ENCODE assay signal across 8 cellular contexts in the genomic region with DNA sequence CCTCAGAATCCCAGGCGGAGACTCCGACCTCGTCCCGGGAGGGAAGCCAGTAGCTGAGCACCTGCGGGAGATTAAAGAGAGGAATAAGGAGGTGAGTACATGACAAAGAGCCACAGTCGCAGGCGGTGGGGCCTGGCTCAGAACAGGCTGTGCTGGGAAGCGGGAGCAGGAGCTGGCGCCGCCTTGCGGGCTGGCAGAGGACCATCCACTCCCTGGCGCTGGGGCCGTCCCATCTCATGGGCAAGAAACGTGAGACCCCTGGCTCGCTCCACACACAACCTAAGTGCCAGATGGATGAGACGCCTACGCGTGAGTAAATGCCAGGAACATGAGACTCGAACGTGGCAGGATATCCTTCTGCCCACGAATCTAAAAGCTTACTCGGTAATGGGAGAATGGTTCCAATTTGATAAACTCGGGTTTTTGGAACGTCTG. TPM values are rescaled to one million over a fixed set of nuclear protein-coding genes. Genes with fewer than 3 reads are reported as not detected.
A peak's percentile ranks its signal among the peaks of the same experiment; 100 is the strongest.
DNase-seq lines count a peak whose midpoint lies in the region; ATAC-seq and TF ChIP-seq lines count a peak whose summit lies in the region.

No MANE protein-coding gene starts in this region.

- no peaks in the 10 kb centered on the region for H3K9me3 ChIP-seq in H9 (ENCODE audit: control insufficient read depth, low read depth, low read length)

- H3T11ph ChIP-seq in H9 (ENCODE audit: low read length), result no peak overlapping the region

- POLR2A ChIA-PET in naive thymus-derived CD8-positive, alpha-beta T cell (lab: Charles Lee), result interaction anchor here (0.8 to 1.0 kb wide), 2 partner anchors 9 to 195 kb away, joined by 3 read pairs; no protein-coding TSS in a partner anchor

- H3K27ac Mint-ChIP-seq in H9, result peak overlapping the region in 2 of 3 experiments; percentile 78 to 81; a peak in 5 of 7 replicates
- peak overlapping the region in 1 of 10 donors; percentile 55 for H3K27ac Mint-ChIP-seq in naive thymus-derived CD8-positive, alpha-beta T cell

- H2AK5ac ChIP-seq in H9 (ENCODE audit: insufficient read length, low read length), result no peak overlapping the region

- WGBS in H9 (ENCODE audit: extremely low coverage, insufficient read length, low lambda C conversion rate), result no CpG with 5 or more reads among the region's 24 CpGs

- peak overlapping the region; percentile 32 to 73; a peak in 4 of 5 replicates for H3K4me3 Mint-ChIP-seq in H9
- H3K4me3 Mint-ChIP-seq in naive thymus-derived CD8-positive, alpha-beta T cell, result no peak overlapping the region

- H3K27me3 Mint-ChIP-seq in H9 (ENCODE audit: low read depth), result peaks cover 10% of the 10 kb centered on the region
- peaks cover 0 to under 1% (median 0%) of the 10 kb centered on the region in 5 donors for H3K27me3 Mint-ChIP-seq in naive thymus-derived CD8-positive, alpha-beta T cell

- DNase-seq in 8988T (peak; percentile 87), H9 (peak; percentile 99), SK-MEL-5 (ENCODE audit: low read depth, low spot score) (peak; percentile 58), fibroblast of mammary gland (ENCODE audit: low read depth) (peak; percentile 94)
- peak in 2 of 10 donors; percentile 3 to 27 for DNase-seq in naive thymus-derived CD8-positive, alpha-beta T cell

- H4K5ac ChIP-seq in H9 (ENCODE audit: insufficient read length, low read depth, low read length), result no peak overlapping the region

- H3K27me3 ChIP-seq in H9 (ENCODE audit: insufficient read depth, low read length), result no peaks in the 10 kb centered on the region

- H2AFZ ChIP-seq in H9 (ENCODE audit: low read length), result no peak overlapping the region

- H4K91ac ChIP-seq in H9 (ENCODE audit: insufficient read length, low read depth, low read length), result no peak overlapping the region

- H3K79me2 ChIP-seq in H9 (ENCODE audit: insufficient read depth, low read length), result no peaks in the 10 kb centered on the region

- no peak overlapping the region for H3K56ac ChIP-seq in H9 (ENCODE audit: insufficient read length, low read depth, low read length)

- no peaks in the 10 kb centered on the region for H3K79me1 ChIP-seq in H9 (ENCODE audit: insufficient read depth, low read depth, low read length, poor library complexity, severe bottlenecking)

- peak; percentile 57 to 85 for ATAC-seq in naive thymus-derived CD8-positive, alpha-beta T cell
- ATAC-seq in GM18861 (IDR thresholded peaks at IDR 0.05; ENCODE audit: unreplicated experiment) (no peak), HG02840 (IDR thresholded peaks at IDR 0.05; ENCODE audit: low FRiP score, unreplicated experiment) (no peak), GM18909 (IDR thresholded peaks at IDR 0.05; ENCODE audit: poor library complexity, unreplicated experiment) (no peak)

- H3K14ac ChIP-seq in H9 (ENCODE audit: insufficient read depth, low read length), result no peak overlapping the region

- no peak overlapping the region for H3K18ac ChIP-seq in H9 (ENCODE audit: insufficient read length, low read depth, low read length)

- no peak overlapping the region for H4K8ac ChIP-seq in H9 (replicated peaks; ENCODE audit: insufficient read length, low read depth, low read length)

- H2BK120ac ChIP-seq in H9 (ENCODE audit: low read depth, low read length, poor library complexity, severe bottlenecking), result no peak overlapping the region

- H4K20me1 ChIP-seq in H9 (ENCODE audit: control insufficient read depth, insufficient read depth, insufficient read length), result no peaks in the 10 kb centered on the region

- H3K23me2 ChIP-seq in H9 (ENCODE audit: insufficient read length, low read depth, low read length, poor library complexity, severe bottlenecking), result peaks cover 4% of the 10 kb centered on the region

- H3K9me3 Mint-ChIP-seq in H9, result no peaks in the 10 kb centered on the region
- H3K9me3 Mint-ChIP-seq in naive thymus-derived CD8-positive, alpha-beta T cell, result no peaks in the 10 kb centered on the region

- H3K4me1 ChIP-seq in H9 (ENCODE audit: insufficient read depth, low read length), result peaks cover 2% of the 10 kb centered on the region; the same call in 1 of the 2 replicates

- in situ Hi-C loops in SK-MEL-5 (cut with HindIII; ENCODE audit: low pct_unique_long_range_greater_than_20kb, low sequenced_read_pairs), result no loop called here

- no peak overlapping the region for H2BK20ac ChIP-seq in H9 (ENCODE audit: low read depth, low read length, poor library complexity, severe bottlenecking)

- no peak overlapping the region for H3K4me3 ChIP-seq in fibroblast of mammary gland (ENCODE audit: control insufficient read depth, low read depth, low read length)

- peak overlapping the region; percentile 3 for H3K4me2 ChIP-seq in H9 (ENCODE audit: insufficient read depth, insufficient read length, low read length)

- H3K23ac ChIP-seq in H9 (ENCODE audit: insufficient read length, low read depth, low read length), result no peak overlapping the region

- H3K4ac ChIP-seq in H9 (ENCODE audit: low read depth, low read length), result no peak overlapping the region

- peaks cover 22 to 37% of the 10 kb centered on the region in 2 experiments for H3K4me1 Mint-ChIP-seq in H9
- H3K4me1 Mint-ChIP-seq in naive thymus-derived CD8-positive, alpha-beta T cell, result peaks cover 9 to 28% (median 16%) of the 10 kb centered on the region in 4 donors

- H2BK5ac ChIP-seq in H9 (ENCODE audit: insufficient read length, low read length), result no peak overlapping the region

- H3K27ac ChIP-seq in H9 (ENCODE audit: insufficient read length, low read depth, low read length), result no peak overlapping the region

- no peak overlapping the region for H2BK15ac ChIP-seq in H9 (ENCODE audit: low read depth, low read length)

- H2BK12ac ChIP-seq in H9 (ENCODE audit: insufficient read length, low read depth, low read length), result no peak overlapping the region

- no peak overlapping the region for H3K9ac ChIP-seq in H9 (ENCODE audit: extremely low read depth, insufficient read length, low read length)

- H3K36me3 Mint-ChIP-seq in H9 (ENCODE audit: insufficient read depth in 1 of 3, low read depth in 3 of 3), result peaks cover 4 to 21% (median 17%) of the 10 kb centered on the region in 3 experiments; a peak in 6 of 7 replicates
- H3K36me3 Mint-ChIP-seq in naive thymus-derived CD8-positive, alpha-beta T cell, result peaks cover 0 to 4% (median 0%) of the 10 kb centered on the region in 3 donors

- TF ChIP-seq CTCF in H9 (conservative IDR thresholded peaks at IDR 0.05) (peak; percentile 95), fibroblast of mammary gland (conservative IDR thresholded peaks at IDR 0.05; ENCODE audit: control insufficient read depth, insufficient read depth, low read depth, low read length) (peak; percentile 80)

RNA-seq across cellular contexts. Expression of a gene that starts 6.3 kb away (rescaled TPM):
- total RNA-seq in H9 (2021), result 0.81 and 0.86 TPM in 2 replicates
- 0.53 TPM in 1 of 2 replicates, not detected in the other for total RNA-seq in SK-MEL-5 (2014; rRNA removed; shearing (Covaris generic))
- polyA plus RNA-seq in SK-MEL-5 (2015; cell fraction: cytosol; rRNA removed), result 1.1 and 2.3 TPM in 2 replicates
- 0.15 TPM in 1 of 2 replicates, not detected in the other for polyA plus RNA-seq in SK-MEL-5 (2015; cell fraction: nucleus; rRNA removed)
- not detected for total RNA-seq in naive thymus-derived CD8-positive, alpha-beta T cell
- polyA plus RNA-seq in naive thymus-derived CD8-positive, alpha-beta T cell, result not detected

RNA-seq across cellular contexts. Expression of a gene that starts 6.3 kb away (rescaled TPM):
- 51.5 and 60.0 TPM in 2 replicates for total RNA-seq in H9 (2021)
- total RNA-seq in SK-MEL-5 (2014; rRNA removed; shearing (Covaris generic)), result 22.8 and 23.0 TPM in 2 replicates
- 68.8 and 77.9 TPM in 2 replicates for polyA plus RNA-seq in SK-MEL-5 (2015; cell fraction: cytosol; rRNA removed)
- 156 and 217 TPM in 2 replicates for polyA plus RNA-seq in SK-MEL-5 (2015; cell fraction: nucleus; rRNA removed)
- 10 to 100 TPM; 57.0 to 65.6 TPM for total RNA-seq in naive thymus-derived CD8-positive, alpha-beta T cell
- polyA plus RNA-seq in naive thymus-derived CD8-positive, alpha-beta T cell, result 10 to 100 TPM in 2 of 3 donors, 1 to 10 TPM in 1; 7.2 to 20.7 (median 12.8) TPM

RNA-seq across cellular contexts. Expression of a gene that starts 14.5 kb away (rescaled TPM):
- total RNA-seq in H9 (2021), result 51.9 and 54.6 TPM in 2 replicates
- 16.2 and 16.3 TPM in 2 replicates for total RNA-seq in SK-MEL-5 (2014; rRNA removed; shearing (Covaris generic))
- polyA plus RNA-seq in SK-MEL-5 (2015; cell fraction: cytosol; rRNA removed), result 68.4 and 69.2 TPM in 2 replicates
- 79.0 and 98.9 TPM in 2 replicates for polyA plus RNA-seq in SK-MEL-5 (2015; cell fraction: nucleus; rRNA removed)
- total RNA-seq in naive thymus-derived CD8-positive, alpha-beta T cell, result 10 to 100 TPM; 18.1 to 19.2 TPM
- 10 to 100 TPM in 1 of 3 donors, 1 to 10 TPM in 2; 6.4 to 16.4 (median 6.5) TPM for polyA plus RNA-seq in naive thymus-derived CD8-positive, alpha-beta T cell

RNA-seq across cellular contexts. Expression of a gene that starts 21.4 kb away (rescaled TPM):
- 25.3 and 26.6 TPM in 2 replicates for total RNA-seq in H9 (2021)
- total RNA-seq in SK-MEL-5 (2014; rRNA removed; shearing (Covaris generic)), result 4.2 and 6.1 TPM in 2 replicates
- 20.0 and 27.3 TPM in 2 replicates for polyA plus RNA-seq in SK-MEL-5 (2015; cell fraction: cytosol; rRNA removed)
- polyA plus RNA-seq in SK-MEL-5 (2015; cell fraction: nucleus; rRNA removed), result 154 and 209 TPM in 2 replicates
- total RNA-seq in naive thymus-derived CD8-positive, alpha-beta T cell, result 10 to 100 TPM; 37.7 to 40.7 TPM
- 1 to 10 TPM; 2.5 to 6.6 (median 4.1) TPM for polyA plus RNA-seq in naive thymus-derived CD8-positive, alpha-beta T cell

RNA-seq across cellular contexts. Expression of a gene that starts 26.2 kb away (rescaled TPM):
- 2,138 and 2,312 TPM in 2 replicates for total RNA-seq in H9 (2021)
- 1,043 and 1,055 TPM in 2 replicates for total RNA-seq in SK-MEL-5 (2014; rRNA removed; shearing (Covaris generic))
- polyA plus RNA-seq in SK-MEL-5 (2015; cell fraction: cytosol; rRNA removed), result 1,369 and 1,796 TPM in 2 replicates
- polyA plus RNA-seq in SK-MEL-5 (2015; cell fraction: nucleus; rRNA removed), result 230 and 299 TPM in 2 replicates
- total RNA-seq in naive thymus-derived CD8-positive, alpha-beta T cell, result 1,000 to 10,000 TPM; 5,498 to 5,522 TPM
- 1,000 to 10,000 TPM; 4,080 to 5,338 (median 4,376) TPM for polyA plus RNA-seq in naive thymus-derived CD8-positive, alpha-beta T cell

Comparison
In these comparisons a context has a peak if more than half of its experiments do, and no peak if none do; other contexts are left out.
1. H3K4me3 Mint-ChIP-seq: peak in H9 (2 of 2); none in naive thymus-derived CD8-positive, alpha-beta T cell (0 of 10).
2. ATAC-seq: peak in naive thymus-derived CD8-positive, alpha-beta T cell (2 of 2); none in GM18861 (single experiment), HG02840 (single experiment) and GM18909 (single experiment).